In the genomic region with DNA sequence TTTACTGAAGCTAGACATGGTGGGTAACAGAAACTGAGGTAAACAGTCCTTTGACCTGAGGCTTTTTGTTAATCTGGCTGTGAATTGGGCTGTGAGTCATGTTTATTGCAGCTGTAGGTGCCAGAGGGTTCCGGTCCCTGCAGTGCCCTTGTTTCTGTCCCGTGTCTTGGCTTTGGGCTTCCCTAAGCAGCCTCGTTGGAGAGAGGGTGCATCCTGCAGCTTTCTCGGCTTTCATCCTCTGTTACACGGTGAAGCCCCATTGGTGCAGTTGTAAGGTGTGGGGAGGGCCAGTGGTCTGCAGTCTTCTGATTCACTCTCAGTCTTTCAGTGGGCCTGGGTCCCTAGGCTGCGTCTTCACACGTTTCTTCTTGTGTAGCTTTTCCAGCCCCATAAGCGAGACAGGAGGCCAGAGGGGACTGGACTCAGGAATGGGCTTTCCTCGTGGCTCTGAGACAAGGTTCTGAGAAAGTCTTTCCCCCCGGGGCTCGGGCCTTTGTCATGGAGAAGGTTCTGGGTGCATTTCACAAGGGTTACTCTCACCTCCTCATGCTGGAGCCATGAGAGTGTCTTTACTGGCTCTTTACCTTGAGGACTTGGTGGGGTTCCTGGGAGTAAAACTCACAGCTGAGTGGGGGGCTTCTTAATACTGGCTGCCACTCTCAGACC, we compare ENCODE assay signal across 27 cellular contexts. TPM values are rescaled to one million over a fixed set of nuclear protein-coding genes. Genes with fewer than 3 reads are reported as not detected.
DNase-seq lines count a peak whose midpoint lies in the region; ATAC-seq and TF ChIP-seq lines count a peak whose summit lies in the region.
"Had no signal": no experiment of that assay in that cellular context is flagged by ENCODE, and none has a peak within 500 bp of the region (broad histone marks: within the 10 kb centered on the region; RNA-seq: fewer than 3 reads in every experiment).

No MANE protein-coding gene starts in this region.

- CTCF ChIA-PET in A673 (lab: Charles Lee): no interaction called here

- peak overlapping the region; percentile 39 for H3K4me3 Mint-ChIP-seq in activated naive CD8-positive, alpha-beta T cell
- H3K4me3 Mint-ChIP-seq in activated naive CD8-positive, alpha-beta T cell treated with anti-CD3 and anti-CD28 coated beads, Interleukin-2, amount 50 U/mL, for 24 hours: no peak overlapping the region

- no peak for ATAC-seq in activated naive CD8-positive, alpha-beta T cell treated with anti-CD3 and anti-CD28 coated beads, Interleukin-2, amount 50 U/mL, for 24 hours
- no peak for ATAC-seq in GM21447 (IDR thresholded peaks at IDR 0.05; ENCODE audit: unreplicated experiment)
- ATAC-seq: naive thymus-derived CD4-positive, alpha-beta T cell; sciatic nerve; stimulated activated naive CD8-positive, alpha-beta T cell treated with anti-CD3 and anti-CD28 coated beads, Interleukin-15, Interleukin-2, amounts not matched to agents 100 U/mL and 50 U/mL, for 24 hours had no signal

- no peak overlapping the region for H3K27ac Mint-ChIP-seq in activated naive CD8-positive, alpha-beta T cell
- H3K27ac Mint-ChIP-seq in activated naive CD8-positive, alpha-beta T cell treated with anti-CD3 and anti-CD28 coated beads, Interleukin-2, amount 50 U/mL, for 24 hours: no peak overlapping the region

- TF ChIP-seq EP300 in stomach (IDR thresholded peaks at IDR 0.05): no peak

- no peak for TF ChIP-seq POLR2A in stomach (IDR thresholded peaks at IDR 0.05)

- DNase-seq in activated naive CD8-positive, alpha-beta T cell treated with anti-CD3 and anti-CD28 coated beads, Interleukin-2, amount 50 U/mL, for 24 hours: no peak
- DNase-seq in choroid plexus epithelial cell (ENCODE audit: low read depth) (peak; percentile 16), iPS-NIHi7 (ENCODE audit: extremely low spot score) (peak; percentile 61), stomach (no peak), HK-2 (ENCODE audit: unreplicated experiment) (no peak), A673 (ENCODE audit: low spot score) (no peak)
- DNase-seq: 8988T; activated CD4-positive, alpha-beta T cell treated with anti-CD3 and anti-CD28 coated beads, Interleukin-2, amount 50 U/mL, for 4 hours; activated naive CD4-positive, alpha-beta T cell; anterior cingulate cortex; effector memory CD4-positive, alpha-beta T cell; head of caudate nucleus; kidney glomerular epithelial cell; MG63; naive thymus-derived CD4-positive, alpha-beta T cell; NCI-H146; NCI-H2171 treated with DMSO at 0.1 percent for 48 hours; NCI-H748 treated with DMSO at 0.1 percent for 48 hours; PC-9; stimulated activated naive CD8-positive, alpha-beta T cell treated with anti-CD3 and anti-CD28 coated beads, Interleukin-15, Interleukin-2, amounts not matched to agents 100 U/mL and 50 U/mL, for 24 hours; T-helper 2 cell; trophoblast cell; WERI-Rb-1 had no signal

- no peaks in the 10 kb centered on the region for H3K9me3 Mint-ChIP-seq in activated naive CD8-positive, alpha-beta T cell (ENCODE audit: low read depth)
- no peaks in the 10 kb centered on the region for H3K9me3 Mint-ChIP-seq in activated naive CD8-positive, alpha-beta T cell treated with anti-CD3 and anti-CD28 coated beads, Interleukin-2, amount 50 U/mL, for 24 hours
- H3K9me3 Mint-ChIP-seq: naive thymus-derived CD4-positive, alpha-beta T cell had no signal

- intact Hi-C loops in stomach (cut with DNase I; ENCODE audit: low total_unique reads) (no loop called here), A673 (cut with micrococcal nuclease; ENCODE audit: unreplicated experiment) (loop anchor here (10.0 kb wide), 1 partner anchor 619 kb away; a partner anchor contains a TSS)

- H3K4me1 ChIP-seq in stomach (peaks cover 0 to 32% (median 10%) of the 10 kb centered on the region in 4 donors), A673 (ENCODE audit: insufficient read depth, low read length, poor library complexity, severe bottlenecking) (no peaks in the 10 kb centered on the region)

- H3K36me3 ChIP-seq in stomach (peaks cover 0 to 27% (median 22%) of the 10 kb centered on the region in 4 donors), A673 (ENCODE audit: insufficient read depth, low read length, poor library complexity, severe bottlenecking) (no peaks in the 10 kb centered on the region)

- no peaks in the 10 kb centered on the region for H3K27me3 ChIP-seq in stomach
- H3K27me3 ChIP-seq in A673 (replicated peaks; ENCODE audit: insufficient read depth, low read depth, low read length, poor library complexity): no peaks in the 10 kb centered on the region
- H3K27me3 ChIP-seq: BLaER1, MG63 had no signal

- 77 to 85% (median 84%) methylated on average over 11 of the region's 11 CpGs for WGBS in stomach, 5 donors

- no peak for TF ChIP-seq CTCF in choroid plexus epithelial cell (conservative IDR thresholded peaks at IDR 0.05; ENCODE audit: low read depth, low read length)
- TF ChIP-seq CTCF in stomach (IDR thresholded peaks at IDR 0.05): no peak
- TF ChIP-seq CTCF in A673 (conservative IDR thresholded peaks at IDR 0.05; ENCODE audit: low read depth, low read length): no peak

- H3K9me3 ChIP-seq in stomach (no peaks in the 10 kb centered on the region), A673 (ENCODE audit: low read depth, low read length, poor library complexity, severe bottlenecking) (no peaks in the 10 kb centered on the region)
- H3K9me3 ChIP-seq: BLaER1, MG63 had no signal

- POLR2A ChIA-PET in A673 (lab: Charles Lee; ENCODE audit: low non-redundant PET): no interaction called here

- H3K4me1 Mint-ChIP-seq in activated naive CD8-positive, alpha-beta T cell (ENCODE audit: low read depth): peaks cover 66% of the 10 kb centered on the region
- H3K4me1 Mint-ChIP-seq in activated naive CD8-positive, alpha-beta T cell treated with anti-CD3 and anti-CD28 coated beads, Interleukin-2, amount 50 U/mL, for 24 hours: peaks cover 35% of the 10 kb centered on the region

- H3K36me3 Mint-ChIP-seq in activated naive CD8-positive, alpha-beta T cell: peaks cover 11% of the 10 kb centered on the region
- H3K36me3 Mint-ChIP-seq in activated naive CD8-positive, alpha-beta T cell treated with anti-CD3 and anti-CD28 coated beads, Interleukin-2, amount 50 U/mL, for 24 hours (ENCODE audit: low read depth): peaks cover 21% of the 10 kb centered on the region

- BruUV-seq in A673 (replicated peaks; lab: Mats Ljungman, UMichigan): no TSS peak

- H3K4me3 ChIP-seq in choroid plexus epithelial cell (ENCODE audit: low read depth, low read length): no peak overlapping the region
- H3K4me3 ChIP-seq in stomach: no peak overlapping the region
- no peak overlapping the region for H3K4me3 ChIP-seq in A673 (ENCODE audit: low read depth, low read length, poor library complexity, severe bottlenecking)
- H3K4me3 ChIP-seq: BLaER1, MG63, PC-9 had no signal

- H3K27ac ChIP-seq in stomach (no peak overlapping the region), A673 (ENCODE audit: low read depth, low read length, poor library complexity, severe bottlenecking) (no peak overlapping the region)
- H3K27ac ChIP-seq: BLaER1, PC-9, WERI-Rb-1 had no signal

- no peaks in the 10 kb centered on the region for H3K27me3 Mint-ChIP-seq in activated naive CD8-positive, alpha-beta T cell
- no peaks in the 10 kb centered on the region for H3K27me3 Mint-ChIP-seq in activated naive CD8-positive, alpha-beta T cell treated with anti-CD3 and anti-CD28 coated beads, Interleukin-2, amount 50 U/mL, for 24 hours
- H3K27me3 Mint-ChIP-seq: naive thymus-derived CD4-positive, alpha-beta T cell had no signal

RNA-seq across cellular contexts. Expression of a gene that starts 33.1 kb away (rescaled TPM):
- total RNA-seq in stomach: 10 to 100 TPM in 4 of 5 donors, 1 to 10 TPM in 1; 8.2 to 73.9 (median 15.4) TPM
- polyA plus RNA-seq in stomach: 1 to 10 TPM; 2.8 to 4.1 (median 3.1) TPM
- 14.5 and 15.0 TPM in 2 replicates for total RNA-seq in A673 (2021)

RNA-seq across cellular contexts. Expression of a gene that starts 33.6 kb away (rescaled TPM):
- 10 to 100 TPM in 2 of 5 donors, 1 to 10 TPM in 3; 1.8 to 39.7 (median 8.2) TPM for total RNA-seq in stomach
- 1 to 10 TPM; 4.6 to 5.9 (median 5.3) TPM for polyA plus RNA-seq in stomach
- 16.1 and 17.3 TPM in 2 replicates for total RNA-seq in A673 (2021)

Comparison
In these comparisons a context has a peak if more than half of its experiments do, and no peak if none do; other contexts are left out.
1. DNase-seq: peak in choroid plexus epithelial cell (single experiment) and iPS-NIHi7 (single experiment); none in activated naive CD8-positive, alpha-beta T cell treated with anti-CD3 and anti-CD28 coated beads, Interleukin-2, amount 50 U/mL, for 24 hours (single experiment), stomach (single experiment), HK-2 (single experiment) and A673 (single experiment).